18 cellular contexts compared by ENCODE assay signal in genomic region chr5:92519717-92520632, GRCh38.
DNase-seq lines count a peak whose midpoint lies in the region; ATAC-seq and TF ChIP-seq lines count a peak whose summit lies in the region.
"Had no signal": no experiment of that assay in that cellular context is flagged by ENCODE, and none has a peak within 500 bp of the region (broad histone marks: within the 10 kb centered on the region; RNA-seq: fewer than 3 reads in every experiment).

No MANE protein-coding gene starts in this region.

- ATAC-seq in HG03571 (IDR thresholded peaks at IDR 0.05; ENCODE audit: unreplicated experiment) = no peak
- ATAC-seq: heart right ventricle, sciatic nerve, T-helper 17 cell had no signal

- H3K4me3 ChIP-seq in spleen = no peak overlapping the region
- H3K4me3 ChIP-seq: heart right ventricle had no signal

- no peak for TF ChIP-seq POLR2A in spleen (IDR thresholded peaks at IDR 0.05)

- H3K36me3 ChIP-seq in spleen = no peaks in the 10 kb centered on the region
- H3K36me3 ChIP-seq: heart right ventricle had no signal

- intact Hi-C loops in spleen (cut with DNase I; ENCODE audit: low total_unique reads) = no loop called here

- no peaks in the 10 kb centered on the region for H3K27me3 ChIP-seq in spleen (replicated peaks in 1 of 7)
- H3K27me3 ChIP-seq: heart right ventricle had no signal

- DNase-seq in LHCN-M2 (ENCODE audit: low read depth) (peak; percentile 27), NCI-H345 treated with DMSO at 0.1 percent for 48 hours (lab: John Stamatoyannopoulos, UW; ENCODE audit: unreplicated experiment) (peak; percentile 54), brain pericyte (ENCODE audit: low read depth, low spot score) (peak; percentile 33), myocyte (ENCODE audit: low read depth) (peak; percentile 8), AG08396 (ENCODE audit: low spot score) (no peak), spleen (no peak)
- DNase-seq in stimulated activated CD4-positive, alpha-beta T cell treated with anti-CD3 and anti-CD28 coated beads, Interleukin-4, amount 100 ng/mL, for 24 hours = no peak
- DNase-seq: activated B cell treated with CpG ODN at 0.5 μM for 24 hours, AML-193, cortex of kidney, GOT3, heart right ventricle, islet precursor cell, NCI-H1694, SIG-M5, T-helper 17 cell had no signal

- H3K27ac ChIP-seq in spleen = no peak overlapping the region
- H3K27ac ChIP-seq: heart right ventricle had no signal

- 84 to 91% (median 89%) methylated on average over 3 of the region's 3 CpGs for WGBS in spleen, 5 donors

- TF ChIP-seq CTCF in spleen (IDR thresholded peaks at IDR 0.05 in 8 of 11, conservative IDR thresholded peaks at IDR 0.05 in 3 of 11) = no peak

- no peaks in the 10 kb centered on the region for H3K9me3 ChIP-seq in spleen
- H3K9me3 ChIP-seq: heart right ventricle had no signal

- no peaks in the 10 kb centered on the region for H3K4me1 ChIP-seq in spleen
- H3K4me1 ChIP-seq: heart right ventricle had no signal

Comparison
In these comparisons a context has a peak if more than half of its experiments do, and no peak if none do; other contexts are left out.
1. DNase-seq: peak in LHCN-M2 (single experiment), NCI-H345 treated with DMSO at 0.1 percent for 48 hours (single experiment), brain pericyte (single experiment) and myocyte (single experiment); none in AG08396 (single experiment), spleen (single experiment) and stimulated activated CD4-positive, alpha-beta T cell treated with anti-CD3 and anti-CD28 coated beads, Interleukin-4, amount 100 ng/mL, for 24 hours (single experiment).